ENCODE assay signal across 10 cellular contexts in the genomic region with DNA sequence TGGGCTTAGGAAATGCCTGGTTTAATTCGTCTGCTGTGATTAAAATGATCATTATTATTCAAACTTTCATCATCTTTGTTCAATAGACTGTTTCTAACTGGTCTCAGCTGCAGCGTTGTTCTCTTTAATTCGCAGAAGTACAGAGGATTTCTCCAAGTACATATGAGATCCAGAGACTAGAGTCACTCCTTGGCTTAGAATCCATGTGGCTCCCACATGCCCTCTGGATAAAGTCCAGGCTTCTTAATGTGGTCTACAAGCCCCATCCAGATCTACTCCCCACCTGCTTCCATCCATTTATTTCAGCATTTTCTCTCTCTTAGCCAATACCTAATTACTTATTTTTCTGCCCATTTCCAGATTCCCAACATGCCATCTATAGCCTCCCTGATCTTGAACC. TPM values are rescaled to one million over a fixed set of nuclear protein-coding genes. Genes with fewer than 3 reads are reported as not detected.
DNase-seq lines count a peak whose midpoint lies in the region; ATAC-seq and TF ChIP-seq lines count a peak whose summit lies in the region.
"Had no signal": no experiment of that assay in that cellular context is flagged by ENCODE, and none has a peak within 500 bp of the region (broad histone marks: within the 10 kb centered on the region; RNA-seq: fewer than 3 reads in every experiment).

No MANE protein-coding gene starts in this region.

- peak overlapping the region; percentile 75 for H3K4me3 ChIP-seq in CD4-positive, CD25-positive, alpha-beta regulatory T cell (ENCODE audit: low read depth, low read length)
- no peak overlapping the region for H3K4me3 ChIP-seq in KMS-11 (IDR thresholded peaks at IDR 0.05; ENCODE audit: insufficient read depth, low read depth, low read length)
- peak overlapping the region in 2 of 3 donors; percentile 99 to 100 for H3K4me3 ChIP-seq in breast epithelium

- peaks cover 22 to 35% (median 26%) of the 10 kb centered on the region in 4 donors for H3K4me1 Mint-ChIP-seq in CD4-positive, CD25-positive, alpha-beta regulatory T cell
- peaks cover 44% of the 10 kb centered on the region for H3K4me1 Mint-ChIP-seq in nephron

- H3K4me1 ChIP-seq in CD4-positive, CD25-positive, alpha-beta regulatory T cell (ENCODE audit: control insufficient read depth, insufficient read depth, low read length, poor library complexity, severe bottlenecking): peaks cover 34% of the 10 kb centered on the region
- peaks cover 32% of the 10 kb centered on the region for H3K4me1 ChIP-seq in KMS-11 (ENCODE audit: low read depth, poor library complexity, severe bottlenecking)
- peaks cover 0 to 11% of the 10 kb centered on the region in 2 donors for H3K4me1 ChIP-seq in breast epithelium

- intact Hi-C loops in breast epithelium (cut with DNase I; ENCODE audit: low total_unique reads): no loop called here

- DNase-seq in CD4-positive, CD25-positive, alpha-beta regulatory T cell: no peak
- DNase-seq in breast epithelium (ENCODE audit: low spot score in 2 of 2): no peak
- no peak for DNase-seq in occipital lobe (lab: John Stamatoyannopoulos, UW)
- no peak for DNase-seq in germinal center (ENCODE audit: low spot score)
- DNase-seq in NCI-H2081 (lab: John Stamatoyannopoulos, UW): no peak
- no peak for DNase-seq in NCI-H2081 treated with DMSO at 0.1 percent for 48 hours (lab: John Stamatoyannopoulos, UW)
- DNase-seq: EL, NCI-H1105 treated with DMSO at 0.1 percent for 48 hours had no signal

- no peaks in the 10 kb centered on the region for H3K9me3 ChIP-seq in CD4-positive, CD25-positive, alpha-beta regulatory T cell (ENCODE audit: control insufficient read depth in 2 of 2, low read length in 2 of 2)
- no peaks in the 10 kb centered on the region for H3K9me3 ChIP-seq in breast epithelium

- H3K79me2 ChIP-seq in KMS-11 (ENCODE audit: insufficient read depth, low read depth): peaks cover 36% of the 10 kb centered on the region

- no peaks in the 10 kb centered on the region for H4K20me1 ChIP-seq in KMS-11 (ENCODE audit: insufficient read depth)

- H3K9me3 Mint-ChIP-seq in CD4-positive, CD25-positive, alpha-beta regulatory T cell: peaks cover 0 to 2% (median 0%) of the 10 kb centered on the region in 7 donors
- H3K9me3 Mint-ChIP-seq in nephron: no peaks in the 10 kb centered on the region

- H2AFZ ChIP-seq in KMS-11 (ENCODE audit: low read depth): no peak overlapping the region; the same call in 1 of the 2 replicates

- peak overlapping the region; percentile 2 to 93 (median 93) for H3K27ac Mint-ChIP-seq in CD4-positive, CD25-positive, alpha-beta regulatory T cell
- peak overlapping the region in 2 of 3 experiments; percentile 39 to 56 for H3K27ac Mint-ChIP-seq in nephron

- peak overlapping the region; percentile 44; the same call in 1 of the 2 replicates for H3K4me2 ChIP-seq in KMS-11

- TF ChIP-seq POLR2A in breast epithelium (IDR thresholded peaks at IDR 0.05): no peak

- no peaks in the 10 kb centered on the region for H3K27me3 ChIP-seq in CD4-positive, CD25-positive, alpha-beta regulatory T cell (ENCODE audit: control insufficient read depth, insufficient read depth, low read length)
- H3K27me3 ChIP-seq in KMS-11 (ENCODE audit: insufficient read depth, low read depth): no peaks in the 10 kb centered on the region
- H3K27me3 ChIP-seq in breast epithelium: no peaks in the 10 kb centered on the region

- ATAC-seq in CD4-positive, CD25-positive, alpha-beta regulatory T cell (ENCODE audit: low read depth in 2 of 2): no peak

- H3K27me3 Mint-ChIP-seq in CD4-positive, CD25-positive, alpha-beta regulatory T cell: peaks cover 7% of the 10 kb centered on the region
- H3K27me3 Mint-ChIP-seq in nephron (ENCODE audit: low read depth): no peaks in the 10 kb centered on the region

- peaks cover 3% of the 10 kb centered on the region for H3K36me3 ChIP-seq in CD4-positive, CD25-positive, alpha-beta regulatory T cell (ENCODE audit: control insufficient read depth, insufficient read depth, low read length)
- no peaks in the 10 kb centered on the region for H3K36me3 ChIP-seq in KMS-11 (ENCODE audit: insufficient read depth)
- H3K36me3 ChIP-seq in breast epithelium: no peaks in the 10 kb centered on the region

- peak overlapping the region; percentile 86 for H3K27ac ChIP-seq in CD4-positive, CD25-positive, alpha-beta regulatory T cell (ENCODE audit: insufficient read depth, low read length, poor library complexity, severe bottlenecking)
- H3K27ac ChIP-seq in KMS-11 (no peak overlapping the region), breast epithelium (peak overlapping the region; percentile 84 to 96)

- peaks cover 19% of the 10 kb centered on the region for H3K36me3 Mint-ChIP-seq in CD4-positive, CD25-positive, alpha-beta regulatory T cell
- H3K36me3 Mint-ChIP-seq in nephron (ENCODE audit: low read depth): peaks cover 20% of the 10 kb centered on the region

- no peak for TF ChIP-seq CTCF in KMS-11 (conservative IDR thresholded peaks at IDR 0.05; ENCODE audit: low read depth, low read length)
- no peak for TF ChIP-seq CTCF in breast epithelium (IDR thresholded peaks at IDR 0.05)
- no peak for TF ChIP-seq CTCF in nephron (IDR thresholded peaks at IDR 0.05; ENCODE audit: unreplicated experiment in 3 of 3)

- H3K4me3 Mint-ChIP-seq in CD4-positive, CD25-positive, alpha-beta regulatory T cell: peak overlapping the region; percentile 79 to 93 (median 82)
- H3K4me3 Mint-ChIP-seq in nephron: peak overlapping the region; percentile 79 to 89 (median 86)

- no peak overlapping the region for H3K9ac ChIP-seq in KMS-11

RNA-seq across cellular contexts. Expression of a gene that starts 1.1 kb away (rescaled TPM):
- 20.2 TPM for total RNA-seq in CD4-positive, CD25-positive, alpha-beta regulatory T cell
- polyA plus RNA-seq in CD4-positive, CD25-positive, alpha-beta regulatory T cell: 10 to 100 TPM in 3 of 4 donors, 1 to 10 TPM in 1; 9.2 to 11.9 (median 10.5) TPM
- total RNA-seq in breast epithelium: 10 to 100 TPM in 1 of 3 donors, 1 to 10 TPM in 2; 9.1 to 13.8 (median 9.8) TPM
- 14.8 TPM for total RNA-seq in occipital lobe

RNA-seq across cellular contexts. Expression of a gene that starts 28.6 kb away (rescaled TPM):
- total RNA-seq in CD4-positive, CD25-positive, alpha-beta regulatory T cell: 166 TPM
- polyA plus RNA-seq in CD4-positive, CD25-positive, alpha-beta regulatory T cell: 10 to 100 TPM; 14.6 to 20.9 (median 17.2) TPM
- total RNA-seq in breast epithelium (10 to 100 TPM; 23.6 to 29.8 (median 25.5) TPM), occipital lobe (31.0 TPM)

RNA-seq across cellular contexts. Expression of a gene that starts 43.6 kb away (rescaled TPM):
- total RNA-seq in CD4-positive, CD25-positive, alpha-beta regulatory T cell: 30.2 TPM
- 10 to 100 TPM in 3 of 4 donors, 1 to 10 TPM in 1; 9.5 to 14.8 (median 12.4) TPM for polyA plus RNA-seq in CD4-positive, CD25-positive, alpha-beta regulatory T cell
- total RNA-seq in breast epithelium: 10 to 100 TPM in 2 of 3 donors, 1 to 10 TPM in 1; 8.5 to 26.2 (median 12.1) TPM
- 3.1 TPM for total RNA-seq in occipital lobe

RNA-seq across cellular contexts. Expression of a gene that starts 43.7 kb away (rescaled TPM):
- 0.91 TPM for total RNA-seq in CD4-positive, CD25-positive, alpha-beta regulatory T cell
- under 1 TPM; 0.24 to 0.72 (median 0.39) TPM for polyA plus RNA-seq in CD4-positive, CD25-positive, alpha-beta regulatory T cell
- total RNA-seq in breast epithelium (10 to 100 TPM in 1 of 3 donors, 1 to 10 TPM in 2; 2.6 to 16.5 (median 2.9) TPM), occipital lobe (41.5 TPM)
